In the genomic region with DNA sequence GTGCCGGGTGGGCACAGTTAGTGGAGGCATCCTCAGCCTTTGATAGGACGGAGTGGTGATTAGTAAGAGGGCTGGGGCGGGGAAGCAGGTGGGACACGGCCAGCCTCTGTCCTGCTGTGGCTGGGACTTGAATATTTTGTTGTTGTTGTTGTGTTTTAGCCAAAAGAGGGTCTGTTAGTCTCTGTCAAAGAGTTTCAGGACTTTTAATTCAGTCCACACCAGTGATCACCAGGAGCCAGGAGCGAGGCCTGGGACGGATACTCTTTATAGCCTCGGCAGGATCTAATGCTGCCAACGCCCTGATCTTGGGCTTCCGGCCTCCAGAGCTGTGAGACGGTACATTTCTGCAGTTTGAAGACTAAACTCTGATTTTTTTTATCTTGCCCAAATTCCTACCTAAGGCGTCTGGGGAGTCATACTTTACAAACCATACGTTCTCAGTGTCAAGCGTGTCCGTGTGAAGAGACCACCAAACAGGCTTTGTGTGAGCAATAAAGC, we compare ENCODE assay signal across 14 cellular contexts. TPM values are rescaled to one million over a fixed set of nuclear protein-coding genes. Genes with fewer than 3 reads are reported as not detected.
DNase-seq lines count a peak whose midpoint lies in the region; ATAC-seq and TF ChIP-seq lines count a peak whose summit lies in the region.
"Had no signal": no experiment of that assay in that cellular context is flagged by ENCODE, and none has a peak within 500 bp of the region (broad histone marks: within the 10 kb centered on the region; RNA-seq: fewer than 3 reads in every experiment).

No MANE protein-coding gene starts in this region.

- no peak overlapping the region for H3K4me3 ChIP-seq in CD8-positive, alpha-beta memory T cell (ENCODE audit: low read length)
- H3K4me3 ChIP-seq: coronary artery, gastrocnemius medialis, tibial nerve had no signal

- H3K27ac ChIP-seq in CD8-positive, alpha-beta memory T cell (ENCODE audit: low read depth, low read length), result peak overlapping the region; percentile 49
- H3K27ac ChIP-seq in KOPT-K1 (ENCODE audit: low read depth, low read length, poor library complexity, severe bottlenecking), result peak overlapping the region; percentile 83
- H3K27ac ChIP-seq: coronary artery had no signal

- H3K27me3 ChIP-seq in CD8-positive, alpha-beta memory T cell (ENCODE audit: insufficient read depth, low read length, poor library complexity, severe bottlenecking), result no peaks in the 10 kb centered on the region
- H3K27me3 ChIP-seq: gastrocnemius medialis, tibial nerve had no signal

- H3K9me3 ChIP-seq in CD8-positive, alpha-beta memory T cell (ENCODE audit: low read length), result no peaks in the 10 kb centered on the region
- H3K9me3 ChIP-seq in KOPT-K1 (ENCODE audit: insufficient read depth, low read length, poor library complexity, severe bottlenecking), result no peaks in the 10 kb centered on the region
- H3K9me3 ChIP-seq: gastrocnemius medialis, tibial nerve had no signal

- H3K4me3 Mint-ChIP-seq in CD8-positive, alpha-beta memory T cell, result peak overlapping the region; percentile 3 to 92 (median 69)
- H3K4me3 Mint-ChIP-seq in brain (peak overlapping the region in 4 of 5 experiments; percentile 84 to 91 (median 86)), neural crest cell (peak overlapping the region; percentile 88)

- POLR2A ChIA-PET in CD8-positive, alpha-beta memory T cell (lab: Charles Lee), result no interaction called here

- no peak for DNase-seq in CD8-positive, alpha-beta memory T cell
- DNase-seq in neural crest cell (ENCODE audit: low read depth, low spot score), result no peak
- DNase-seq: gastrocnemius medialis, left ventricle myocardium superior, NCI-H146, retina, T-helper 9 cell had no signal

- ATAC-seq in HG03432 (IDR thresholded peaks at IDR 0.05; ENCODE audit: unreplicated experiment), result no peak
- ATAC-seq in HG03520 (IDR thresholded peaks at IDR 0.05; ENCODE audit: unreplicated experiment), result no peak
- ATAC-seq in HG02852 (IDR thresholded peaks at IDR 0.05; ENCODE audit: unreplicated experiment), result no peak
- ATAC-seq: gastrocnemius medialis, left ventricle myocardium superior had no signal

- H3K27me3 Mint-ChIP-seq in CD8-positive, alpha-beta memory T cell, result peaks cover 0 to 5% of the 10 kb centered on the region in 2 donors
- H3K27me3 Mint-ChIP-seq in brain (no peaks in the 10 kb centered on the region), neural crest cell (ENCODE audit: low read depth) (peaks cover 8% of the 10 kb centered on the region)

- TF ChIP-seq CTCF in brain (conservative IDR thresholded peaks at IDR 0.05) (no peak), neural crest cell (conservative IDR thresholded peaks at IDR 0.05) (no peak)

- H3K4me1 Mint-ChIP-seq in CD8-positive, alpha-beta memory T cell, result peaks cover 46 to 67% (median 58%) of the 10 kb centered on the region in 3 donors
- H3K4me1 Mint-ChIP-seq in brain (peaks cover 30% of the 10 kb centered on the region), neural crest cell (peaks cover 28% of the 10 kb centered on the region)

- CTCF ChIA-PET in CD8-positive, alpha-beta memory T cell (lab: Charles Lee), result no interaction called here

- no peaks in the 10 kb centered on the region for H3K36me3 ChIP-seq in CD8-positive, alpha-beta memory T cell (ENCODE audit: insufficient read depth, low read length)
- H3K36me3 ChIP-seq in KOPT-K1 (ENCODE audit: insufficient read depth, low read length), result no peaks in the 10 kb centered on the region
- H3K36me3 ChIP-seq: gastrocnemius medialis had no signal

- H3K36me3 Mint-ChIP-seq in CD8-positive, alpha-beta memory T cell, result peaks cover 0 to 9% (median 0%) of the 10 kb centered on the region in 3 donors
- H3K36me3 Mint-ChIP-seq in brain (no peaks in the 10 kb centered on the region), neural crest cell (ENCODE audit: low read depth) (no peaks in the 10 kb centered on the region)

- H3K27ac Mint-ChIP-seq in CD8-positive, alpha-beta memory T cell, result peak overlapping the region; percentile 85 to 98 (median 96)
- peak overlapping the region in 4 of 5 experiments; percentile 36 to 90 (median 47) for H3K27ac Mint-ChIP-seq in brain
- peak overlapping the region; percentile 43 for H3K27ac Mint-ChIP-seq in neural crest cell (ENCODE audit: unreplicated experiment)

- peaks cover 32% of the 10 kb centered on the region for H3K4me1 ChIP-seq in CD8-positive, alpha-beta memory T cell (ENCODE audit: insufficient read depth, low read length)

- H3K9me3 Mint-ChIP-seq in CD8-positive, alpha-beta memory T cell, result no peaks in the 10 kb centered on the region
- H3K9me3 Mint-ChIP-seq in brain, result peaks cover 0 to 3% (median 0%) of the 10 kb centered on the region in 5 experiments
- no peaks in the 10 kb centered on the region for H3K9me3 Mint-ChIP-seq in neural crest cell

RNA-seq across cellular contexts. Expression of a gene that starts 2.9 kb away (rescaled TPM):
- 100 to 1,000 TPM; 184 to 185 TPM for total RNA-seq in CD8-positive, alpha-beta memory T cell
- polyA plus RNA-seq in CD8-positive, alpha-beta memory T cell, result 75.7 TPM
- polyA plus RNA-seq in brain (ENCODE audit: insufficient read depth, low read depth, low replicate concordance), result 23.1 TPM
- 29.6 and 31.9 TPM in 2 replicates for total RNA-seq in neural crest cell

RNA-seq across cellular contexts. Expression of a gene that starts 37.5 kb away (rescaled TPM):
- total RNA-seq in CD8-positive, alpha-beta memory T cell, result 10 to 100 TPM; 18.1 to 19.6 TPM
- polyA plus RNA-seq in CD8-positive, alpha-beta memory T cell, result 7.0 TPM
- 24.5 TPM for polyA plus RNA-seq in brain (ENCODE audit: insufficient read depth, low read depth, low replicate concordance)
- 23.6 and 27.7 TPM in 2 replicates for total RNA-seq in neural crest cell

RNA-seq across cellular contexts. Expression of a gene that starts 37.6 kb away (rescaled TPM):
- total RNA-seq in CD8-positive, alpha-beta memory T cell, result 10 to 100 TPM; 23.2 to 27.2 TPM
- 46.7 TPM for polyA plus RNA-seq in CD8-positive, alpha-beta memory T cell
- 12.6 TPM for polyA plus RNA-seq in brain (ENCODE audit: insufficient read depth, low read depth, low replicate concordance)
- total RNA-seq in neural crest cell, result 31.8 and 32.8 TPM in 2 replicates

Comparison
In these comparisons a context has a peak if more than half of its experiments do, and no peak if none do; other contexts are left out.
1. H3K27ac Mint-ChIP-seq: peak in every context shown above with its lines; median percentile 96 in CD8-positive, alpha-beta memory T cell; 47 in brain; 43 in neural crest cell.